ENCODE assay signal across 8 cellular contexts in the genomic region with DNA sequence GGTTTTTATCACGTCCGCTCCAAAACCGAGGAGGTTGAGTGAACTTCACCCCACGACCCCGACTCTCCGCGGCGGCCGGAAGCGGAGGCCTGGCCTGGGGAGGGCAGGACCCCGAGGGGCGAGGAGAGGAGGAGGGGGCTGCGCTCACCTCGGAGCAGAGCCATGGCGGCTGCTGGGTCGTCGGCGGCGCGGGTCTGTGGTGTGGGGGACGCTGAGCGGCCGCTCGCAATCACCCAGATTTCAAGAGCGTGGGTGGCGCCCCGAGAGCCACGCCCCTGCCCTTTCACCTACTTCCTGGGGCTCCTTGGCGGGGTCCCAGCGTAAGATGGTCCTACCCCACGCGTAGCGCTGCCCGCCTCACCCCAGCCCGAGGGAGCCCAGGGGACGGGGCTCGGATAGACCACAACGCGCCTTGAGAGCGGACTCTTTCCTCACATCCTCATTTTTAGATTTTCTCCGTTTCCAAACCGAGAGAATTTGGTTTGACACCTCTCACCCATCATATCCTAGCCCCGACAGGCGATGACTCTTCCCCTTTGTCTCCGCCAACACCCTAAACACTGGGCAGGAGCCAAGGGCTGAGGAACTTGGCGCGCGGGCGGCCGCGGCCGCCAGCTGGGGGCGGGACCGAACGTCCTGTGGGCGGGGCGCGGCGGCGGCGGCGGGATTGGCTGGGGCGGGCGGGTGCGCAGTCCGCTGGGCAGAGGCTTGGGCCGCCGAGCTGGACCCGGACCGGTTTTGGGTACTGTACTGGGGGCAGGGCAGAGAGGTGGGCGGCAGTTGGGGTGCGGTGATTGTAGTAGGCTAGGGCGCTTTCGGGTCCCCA. TPM values are rescaled to one million over a fixed set of nuclear protein-coding genes. Genes with fewer than 3 reads are reported as not detected.
DNase-seq lines count a peak whose midpoint lies in the region; ATAC-seq and TF ChIP-seq lines count a peak whose summit lies in the region.

A gene with protein sequence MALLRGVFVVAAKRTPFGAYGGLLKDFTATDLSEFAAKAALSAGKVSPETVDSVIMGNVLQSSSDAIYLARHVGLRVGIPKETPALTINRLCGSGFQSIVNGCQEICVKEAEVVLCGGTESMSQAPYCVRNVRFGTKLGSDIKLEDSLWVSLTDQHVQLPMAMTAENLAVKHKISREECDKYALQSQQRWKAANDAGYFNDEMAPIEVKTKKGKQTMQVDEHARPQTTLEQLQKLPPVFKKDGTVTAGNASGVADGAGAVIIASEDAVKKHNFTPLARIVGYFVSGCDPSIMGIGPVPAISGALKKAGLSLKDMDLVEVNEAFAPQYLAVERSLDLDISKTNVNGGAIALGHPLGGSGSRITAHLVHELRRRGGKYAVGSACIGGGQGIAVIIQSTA (minus strand): TSS at position 213 of the 826 bp plus-strand sequence. CDS start 49 bp downstream, at position 164.

- ATAC-seq in HG02798 (IDR thresholded peaks at IDR 0.05; ENCODE audit: poor library complexity, unreplicated experiment), result peak; percentile 89

- no peaks in the 10 kb centered on the region for H3K27me3 ChIP-seq in left ventricle myocardium inferior (ENCODE audit: low read depth)
- no peaks in the 10 kb centered on the region for H3K27me3 ChIP-seq in uterus

- peak within 1 kb of the TSS; percentile 97 for H3K27ac Mint-ChIP-seq in T-helper 1 cell treated with Interleukin-12 subunit alpha and Interleukin-12 subunit beta and Interleukin-4 antibody, amounts not matched to agents 30 μg/mL and 1 μg/mL, for 36 hours

- peak; percentile 87 for DNase-seq in GM13977 (ENCODE audit: low spot score)
- peak; percentile 50 for DNase-seq in NCI-H1417 treated with DMSO at 0.1 percent for 48 hours (lab: John Stamatoyannopoulos, UW)
- DNase-seq in amniotic stem cell (lab: John Stamatoyannopoulos, UW), result peak; percentile 64
- peak; percentile 90 for DNase-seq in left ventricle myocardium inferior
- peak; percentile 30 for DNase-seq in pulmonary artery endothelial cell (ENCODE audit: low read depth, low spot score)
- peak; percentile 85 to 92 for DNase-seq in uterus

- peak within 1 kb of the TSS; percentile 98 for H3K4me3 Mint-ChIP-seq in T-helper 1 cell treated with Interleukin-12 subunit alpha and Interleukin-12 subunit beta and Interleukin-4 antibody, amounts not matched to agents 30 μg/mL and 1 μg/mL, for 36 hours

- peaks cover 42% of the 10 kb centered on the region for H3K36me3 Mint-ChIP-seq in T-helper 1 cell treated with Interleukin-12 subunit alpha and Interleukin-12 subunit beta and Interleukin-4 antibody, amounts not matched to agents 30 μg/mL and 1 μg/mL, for 36 hours (ENCODE audit: low read depth)

- intact Hi-C loops in left ventricle myocardium inferior (cut with micrococcal nuclease) (no loop called here), uterus (cut with DNase I; ENCODE audit: low total_unique reads) (loop anchor here (10.0 kb wide), 1 partner anchor 329 kb away; a partner anchor contains a TSS)

- H3K27me3 Mint-ChIP-seq in T-helper 1 cell treated with Interleukin-12 subunit alpha and Interleukin-12 subunit beta and Interleukin-4 antibody, amounts not matched to agents 30 μg/mL and 1 μg/mL, for 36 hours (ENCODE audit: low read depth), result no peaks in the 10 kb centered on the region

- H3K4me3 ChIP-seq in left ventricle myocardium inferior (peak within 1 kb of the TSS; percentile 84), uterus (peak within 1 kb of the TSS; percentile 68 to 76)

- in situ Hi-C loops in GM13977 (cut with MboI; ENCODE audit: low pct_unique_long_range_greater_than_20kb, low sequenced_read_pairs, unreplicated experiment), result no loop called here

- TF ChIP-seq CTCF in GM13977 (IDR thresholded peaks at IDR 0.05; ENCODE audit: extremely low read depth, insufficient read depth, missing control alignments), result no peak
- TF ChIP-seq CTCF in left ventricle myocardium inferior (IDR thresholded peaks at IDR 0.05; ENCODE audit: borderline replicate concordance), result no peak
- TF ChIP-seq CTCF in uterus (IDR thresholded peaks at IDR 0.05), result peak in 1 of 4 experiments; percentile 3

- H3K4me1 ChIP-seq in left ventricle myocardium inferior (peaks cover 42% of the 10 kb centered on the region), uterus (no peaks in the 10 kb centered on the region)

- H3K9me3 ChIP-seq in left ventricle myocardium inferior (replicated peaks) (peaks cover 11% of the 10 kb centered on the region), uterus (no peaks in the 10 kb centered on the region)

- peak within 1 kb of the TSS; percentile 98 for H3K27ac ChIP-seq in left ventricle myocardium inferior (replicated peaks)
- peak within 1 kb of the TSS; percentile 83 to 95 for H3K27ac ChIP-seq in uterus

- peak; percentile 74 to 82 for TF ChIP-seq POLR2A in uterus (IDR thresholded peaks at IDR 0.05)

- peaks cover 51% of the 10 kb centered on the region for H3K4me1 Mint-ChIP-seq in T-helper 1 cell treated with Interleukin-12 subunit alpha and Interleukin-12 subunit beta and Interleukin-4 antibody, amounts not matched to agents 30 μg/mL and 1 μg/mL, for 36 hours (ENCODE audit: low read depth)

- H3K9me3 Mint-ChIP-seq in T-helper 1 cell treated with Interleukin-12 subunit alpha and Interleukin-12 subunit beta and Interleukin-4 antibody, amounts not matched to agents 30 μg/mL and 1 μg/mL, for 36 hours, result peaks cover 15% of the 10 kb centered on the region

- no peaks in the 10 kb centered on the region for H3K36me3 ChIP-seq in left ventricle myocardium inferior
- no peaks in the 10 kb centered on the region for H3K36me3 ChIP-seq in uterus

RNA-seq across cellular contexts. Expression of the gene that starts here (rescaled TPM):
- 287 TPM for total RNA-seq in left ventricle myocardium inferior
- 45.1 and 46.6 TPM in 2 replicates for total RNA-seq in pulmonary artery endothelial cell
- total RNA-seq in uterus, result 10 to 100 TPM; 21.8 to 50.5 (median 41.7) TPM

Comparison
In these comparisons a context has a peak if more than half of its experiments do, and no peak if none do; other contexts are left out.
1. Peak in every context shown above with its lines: DNase-seq, ATAC-seq, H3K4me3 ChIP-seq and H3K27ac ChIP-seq.
2. DNase-seq: peak in every context shown above with its lines; median percentile 90 in left ventricle myocardium inferior; 88 in uterus; 87 in GM13977; 64 in amniotic stem cell; 50 in NCI-H1417 treated with DMSO at 0.1 percent for 48 hours; 30 in pulmonary artery endothelial cell.